Comparison of ENCODE assay signal across 34 cellular contexts in the genomic region with DNA sequence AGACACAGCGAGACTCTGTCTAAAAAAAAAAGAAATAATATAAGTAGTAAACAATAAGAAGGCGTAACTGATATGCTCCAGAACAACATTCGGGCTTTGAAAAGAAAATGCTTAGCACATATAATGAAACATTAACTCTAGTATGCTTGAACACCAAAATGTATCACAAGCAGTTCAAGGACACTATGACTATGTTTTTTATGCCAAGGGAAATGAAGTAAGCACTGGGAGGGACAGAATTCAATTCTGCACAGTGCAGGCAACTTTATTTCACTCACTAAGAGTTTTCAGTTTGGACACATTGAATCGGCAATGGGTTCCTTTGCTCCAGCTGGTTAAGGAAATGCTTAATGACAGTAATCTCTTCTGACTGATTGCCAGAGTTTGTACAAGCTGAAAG.
"Had no signal": no experiment of that assay in that cellular context is flagged by ENCODE, and none has a peak within 500 bp of the region (broad histone marks: within the 10 kb centered on the region; RNA-seq: fewer than 3 reads in every experiment).

No MANE protein-coding gene starts in this region.

- H3K27ac ChIP-seq: ascending aorta, cardiac muscle cell, Peyer's patch, SJSA1, WERI-Rb-1 had no signal

- H3K27me3 ChIP-seq: ascending aorta, cardiac muscle cell, Peyer's patch, SJSA1 had no signal

- H3K36me3 ChIP-seq: Peyer's patch, WERI-Rb-1 had no signal

- H3K4me3 ChIP-seq: ascending aorta, cardiac muscle cell, K562, Peyer's patch, SJSA1 had no signal

- H3K4me1 ChIP-seq: ascending aorta, Peyer's patch, SJSA1 had no signal

- FAIRE-seq: K562 had no signal

- DNase-seq: activated CD4-positive, alpha-beta memory T cell treated with anti-CD3 and anti-CD28 coated beads, Interleukin-2, amount 10 ng/mL, durations not matched to agents 7 days and 5 days; activated CD4-positive, alpha-beta T cell treated with anti-CD3 and anti-CD28 coated beads for 1 hour; activated CD4-positive, alpha-beta T cell treated with anti-CD3 and anti-CD28 coated beads for 48 hours; activated CD4-positive, CD25-positive, alpha-beta regulatory T cell; activated CD8-positive, alpha-beta memory T cell treated with anti-CD3 and anti-CD28 coated beads for 24 hours; activated CD8-positive, alpha-beta memory T cell treated with anti-CD3 and anti-CD28 coated beads, Interleukin-2, amount 10 ng/mL, durations not matched to agents 7 days and 5 days; activated CD8-positive, alpha-beta memory T cell treated with anti-CD3 and anti-CD28 coated beads, Interleukin-2, amount 50 U/mL, for 48 hours; activated effector memory CD4-positive, alpha-beta T cell treated with Interleukin-2 at 50 U/mL for 16 hours; activated naive CD4-positive, alpha-beta T cell treated with anti-CD3 and anti-CD28 coated beads, Interleukin-2, amount 50 U/mL, for 16 hours; activated naive CD8-positive, alpha-beta T cell treated with anti-CD3 and anti-CD28 coated beads for 36 hours; activated T-cell treated with anti-CD3 and anti-CD28 coated beads, Interleukin-2, amount 50 U/mL, for 48 hours; amygdala; NCI-H1092 treated with DMSO at 0.1 percent for 48 hours; NCI-H146; NCI-H187; NCI-H2029 treated with DMSO at 0.1 percent for 48 hours; NCI-H2107; NCI-H226; NCI-H446 treated with DMSO at 0.1 percent for 48 hours; NCI-H524; NCI-H69; NK-92 treated with Interleukin-12 subunit alpha and Interleukin-12 subunit beta, amount 100 ng/mL, for 24 hours; PC-3; Peyer's patch; RPMI8226; SHP77 treated with DMSO at 0.1 percent for 48 hours; T-helper 1 cell; T1000; WERI-Rb-1 had no signal

- ATAC-seq: activated CD8-positive, alpha-beta memory T cell treated with anti-CD3 and anti-CD28 coated beads, Interleukin-2, amount 10 ng/mL, durations not matched to agents 7 days and 5 days; K562; PC-3; SK-N-SH treated with all-trans-retinoic acid at 6 μM for 48 hours had no signal

- H3K9me3 ChIP-seq: ascending aorta, Peyer's patch, SJSA1 had no signal
